In the genomic region with DNA sequence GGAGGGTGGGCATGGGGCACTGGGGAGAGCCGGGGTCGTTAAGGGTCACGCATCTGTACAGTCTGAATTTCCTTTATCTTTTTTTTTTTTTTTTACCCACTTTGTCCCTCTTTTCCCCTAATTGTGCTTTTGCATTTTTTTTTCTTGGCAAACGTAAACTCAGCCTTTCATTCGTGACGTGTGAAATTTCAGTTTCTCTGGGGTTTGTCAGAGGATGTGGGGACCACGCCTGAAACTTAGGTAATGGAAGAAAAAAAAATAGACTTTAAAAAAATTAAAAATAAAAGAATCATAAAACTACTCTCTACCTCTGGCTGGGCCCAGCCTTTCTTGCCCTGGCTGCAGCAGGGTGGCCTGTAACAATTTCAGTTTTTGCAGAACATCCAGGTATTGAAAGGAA, we compare ENCODE assay signal across 5 cellular contexts.
DNase-seq lines count a peak whose midpoint lies in the region; ATAC-seq lines count a peak whose summit lies in the region.
"Not testable (repeated sequence)": the region's sequence is repeated elsewhere in the genome, so short reads cannot be mapped to it uniquely, and the experiment has no call there.

No MANE protein-coding gene starts in this region.

- H3K4me1 ChIP-seq in naive thymus-derived CD4-positive, alpha-beta T cell (ENCODE audit: control insufficient read depth in 2 of 2, insufficient read depth in 2 of 2, low read length in 2 of 2), result not testable (repeated sequence)

- CTCF ChIA-PET in naive thymus-derived CD4-positive, alpha-beta T cell (lab: Charles Lee), result not testable (repeated sequence)

- not testable (repeated sequence) for H3K9me3 Mint-ChIP-seq in activated T-helper 17 cell treated with anti-CD3 and anti-CD28 coated beads, Interleukin-2, amount 50 U/mL, for 72 hours; central memory CD8-positive, alpha-beta T cell; naive thymus-derived CD4-positive, alpha-beta T cell

- not testable (repeated sequence) for H3K27ac ChIP-seq in naive thymus-derived CD4-positive, alpha-beta T cell (ENCODE audit: low read depth, low read length)

- not testable (repeated sequence) for H3K9me3 ChIP-seq in T-helper 17 cell (ENCODE audit: control insufficient read depth, low read length, poor library complexity, severe bottlenecking); naive thymus-derived CD4-positive, alpha-beta T cell (ENCODE audit: control insufficient read depth in 2 of 3, low read length in 3 of 3)

- DNase-seq in T-helper 17 cell; central memory CD8-positive, alpha-beta T cell (ENCODE audit: low spot score in 2 of 2); naive thymus-derived CD4-positive, alpha-beta T cell: not testable (repeated sequence)

- peak overlapping the region; percentile 45 for H3K4me3 Mint-ChIP-seq in T-helper 17 cell
- H3K4me3 Mint-ChIP-seq in activated T-helper 17 cell treated with anti-CD3 and anti-CD28 coated beads, Interleukin-2, amount 50 U/mL, for 72 hours; central memory CD8-positive, alpha-beta T cell; naive thymus-derived CD4-positive, alpha-beta T cell: not testable (repeated sequence)

- intact Hi-C loops in naive thymus-derived CD4-positive, alpha-beta T cell (cut with micrococcal nuclease), result not testable (repeated sequence)

- H3K36me3 Mint-ChIP-seq in T-helper 17 cell (ENCODE audit: low read depth); activated T-helper 17 cell treated with anti-CD3 and anti-CD28 coated beads, Interleukin-2, amount 50 U/mL, for 72 hours (ENCODE audit: low read depth); central memory CD8-positive, alpha-beta T cell (ENCODE audit: insufficient read depth); naive thymus-derived CD4-positive, alpha-beta T cell: not testable (repeated sequence)

- H3K4me3 ChIP-seq in naive thymus-derived CD4-positive, alpha-beta T cell (ENCODE audit: low read length), result not testable (repeated sequence)

- not testable (repeated sequence) for H3K27me3 ChIP-seq in naive thymus-derived CD4-positive, alpha-beta T cell (ENCODE audit: control insufficient read depth in 2 of 2, insufficient read depth in 2 of 2, low read length in 2 of 2)

- POLR2A ChIA-PET in naive thymus-derived CD4-positive, alpha-beta T cell (lab: Charles Lee), result not testable (repeated sequence)

- H3K27me3 Mint-ChIP-seq in T-helper 17 cell; activated T-helper 17 cell treated with anti-CD3 and anti-CD28 coated beads, Interleukin-2, amount 50 U/mL, for 72 hours; central memory CD8-positive, alpha-beta T cell; naive thymus-derived CD4-positive, alpha-beta T cell: not testable (repeated sequence)

- H3K4me1 Mint-ChIP-seq in T-helper 17 cell; activated T-helper 17 cell treated with anti-CD3 and anti-CD28 coated beads, Interleukin-2, amount 50 U/mL, for 72 hours; central memory CD8-positive, alpha-beta T cell; naive thymus-derived CD4-positive, alpha-beta T cell: not testable (repeated sequence)

- H3K36me3 ChIP-seq in naive thymus-derived CD4-positive, alpha-beta T cell (ENCODE audit: control insufficient read depth in 2 of 3, insufficient read depth in 3 of 3, low read length in 3 of 3), result not testable (repeated sequence)

- ATAC-seq in HG02798 (IDR thresholded peaks at IDR 0.05; ENCODE audit: poor library complexity, unreplicated experiment) (peak; percentile 34), T-helper 17 cell (peak; percentile 66)
- peak; percentile 21 for ATAC-seq in activated T-helper 17 cell treated with anti-CD3 and anti-CD28 coated beads, Interleukin-2, amount 50 U/mL, for 72 hours (replicated peaks)
- peak; percentile 33 for ATAC-seq in central memory CD8-positive, alpha-beta T cell (replicated peaks; ENCODE audit: extremely low read depth, poor library complexity, severe bottlenecking)
- ATAC-seq in naive thymus-derived CD4-positive, alpha-beta T cell, result peak; percentile 62

- H3K27ac Mint-ChIP-seq in T-helper 17 cell; activated T-helper 17 cell treated with anti-CD3 and anti-CD28 coated beads, Interleukin-2, amount 50 U/mL, for 72 hours; central memory CD8-positive, alpha-beta T cell (ENCODE audit: low read depth); naive thymus-derived CD4-positive, alpha-beta T cell: not testable (repeated sequence)
